ENCODE assay signal across 8 cellular contexts in the genomic region with DNA sequence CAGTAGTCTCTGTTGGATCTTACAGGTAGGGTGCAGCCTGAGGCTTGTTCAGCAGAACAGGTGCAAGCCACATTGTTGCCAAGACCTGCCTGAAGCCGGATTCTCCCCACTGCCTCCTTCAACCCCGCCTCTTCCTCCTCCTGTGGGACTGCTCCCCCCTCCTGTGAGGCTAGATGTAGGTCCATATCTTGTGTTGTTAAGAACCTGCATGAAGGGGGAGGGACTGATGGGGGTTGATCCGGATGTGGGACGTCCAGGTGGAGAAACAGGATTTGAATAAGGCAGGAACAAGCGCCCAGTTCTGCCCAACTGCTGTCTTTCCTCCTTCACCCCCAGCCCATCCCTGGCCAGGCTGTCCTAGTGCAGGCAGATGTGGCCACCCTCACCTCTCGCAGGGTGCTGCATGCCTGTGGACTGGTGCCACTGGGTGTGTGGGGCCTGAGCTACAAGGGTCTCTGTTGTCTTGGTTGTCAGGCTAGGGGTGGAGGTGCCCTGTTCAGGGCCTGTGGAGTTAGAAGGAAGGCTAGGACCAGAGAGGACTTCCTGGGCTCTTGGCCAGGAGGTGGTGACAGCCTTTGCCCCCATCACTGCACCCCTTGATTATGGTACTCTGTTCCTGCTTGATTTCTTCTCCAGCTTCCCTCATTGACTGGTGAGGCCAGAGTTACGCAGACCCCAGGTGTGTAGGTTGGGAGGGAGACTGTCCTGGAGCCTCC. TPM values are rescaled to one million over a fixed set of nuclear protein-coding genes. Genes with fewer than 3 reads are reported as not detected.
DNase-seq lines count a peak whose midpoint lies in the region; ATAC-seq, FAIRE-seq and TF ChIP-seq lines count a peak whose summit lies in the region.

No MANE protein-coding gene starts in this region.

- H4K8ac ChIP-seq in mesenchymal stem cell (ENCODE audit: low read length) = no peak overlapping the region

- no peaks in the 10 kb centered on the region for H3K79me1 ChIP-seq in mesenchymal stem cell (replicated peaks; ENCODE audit: low read length, poor library complexity, severe bottlenecking)

- H3K9me3 ChIP-seq in A549 (no peaks in the 10 kb centered on the region), mesenchymal stem cell (ENCODE audit: control insufficient read depth, low read length) (no peaks in the 10 kb centered on the region)

- POLR2A ChIA-PET in A549 (lab: Yijun Ruan, JAX) = interaction anchor here (0.6 to 2.3 kb wide), 4 partner anchors 12 to 27 kb away, joined by 3 to 19 read pairs (median 7); no protein-coding TSS in a partner anchor

- TF ChIP-seq EP300 in A549 (IDR thresholded peaks at IDR 0.05) (no peak), Ishikawa (IDR thresholded peaks at IDR 0.05; ENCODE audit: borderline replicate concordance) (no peak)

- no peak overlapping the region for H4K91ac ChIP-seq in mesenchymal stem cell (ENCODE audit: low read length)

- H3K4me3 ChIP-seq in A549 (peak overlapping the region; percentile 75), astrocyte of the spinal cord (ENCODE audit: low read depth, low read length) (peak overlapping the region; percentile 76), mesenchymal stem cell (ENCODE audit: insufficient read depth in 1 of 2, low read depth in 1 of 2, low read length in 2 of 2) (peak overlapping the region in 1 of 2 experiments; percentile 82)

- ATAC-seq in A549 (no peak), GM21390 (IDR thresholded peaks at IDR 0.05; ENCODE audit: unreplicated experiment) (no peak)

- CTCF ChIA-PET in A549 (lab: Yijun Ruan, JAX) = interaction anchor here (1.0 to 42.5 kb wide), 4 partner anchors 9 to 929 kb away, joined by 4 to 1730 read pairs (median 18); no protein-coding TSS in a partner anchor

- no peak overlapping the region for H2AK5ac ChIP-seq in mesenchymal stem cell (ENCODE audit: low read length, severe bottlenecking)

- no peak overlapping the region for H2BK15ac ChIP-seq in mesenchymal stem cell (ENCODE audit: low read depth, poor library complexity, severe bottlenecking)

- H2BK12ac ChIP-seq in mesenchymal stem cell (ENCODE audit: low read length in 2 of 2) = no peak overlapping the region

- H3K36me3 ChIP-seq in mesenchymal stem cell (ENCODE audit: control insufficient read depth in 1 of 2, insufficient read depth in 2 of 2, low read depth in 1 of 2, low read length in 2 of 2) = peaks cover 0 to 6% of the 10 kb centered on the region in 2 experiments

- H3K14ac ChIP-seq in mesenchymal stem cell (ENCODE audit: low read length in 2 of 2) = no peak overlapping the region

- 63% methylated on average over 7 of the region's 7 CpGs for WGBS in A549 (ENCODE audit: missing lambda C conversion rate)
- WGBS in mesenchymal stem cell = 89% methylated on average over 5 of the region's 7 CpGs

- peak overlapping the region; percentile 93 for H3K9ac ChIP-seq in mesenchymal stem cell (ENCODE audit: low read length)

- H3K18ac ChIP-seq in mesenchymal stem cell (ENCODE audit: low read depth in 1 of 2, low read length in 2 of 2) = no peak overlapping the region

- no peaks in the 10 kb centered on the region for H3K27me3 ChIP-seq in mesenchymal stem cell (ENCODE audit: control insufficient read depth in 1 of 2, insufficient read depth in 1 of 2, low read length in 2 of 2)

- H3K4me1 ChIP-seq in A549 = peaks cover 34% of the 10 kb centered on the region
- H3K4me1 ChIP-seq in mesenchymal stem cell (ENCODE audit: control insufficient read depth, insufficient read depth, low read depth, low read length) = peaks cover 18% of the 10 kb centered on the region

- FAIRE-seq in A549 (lab: Jason Lieb, UNC) = no peak
- no peak for FAIRE-seq in D721Med (lab: Jason Lieb, UNC)

- no peak for TF ChIP-seq POLR2A in A549 (IDR thresholded peaks at IDR 0.05; ENCODE audit: low read length)

- no peak overlapping the region for H2AFZ ChIP-seq in mesenchymal stem cell (ENCODE audit: low read depth, low read length)

- no peak overlapping the region for H2BK120ac ChIP-seq in mesenchymal stem cell (ENCODE audit: low read depth, low read length)

- TF ChIP-seq RAD21 in A549 (conservative IDR thresholded peaks at IDR 0.05 in 1 of 2, IDR thresholded peaks at IDR 0.05 in 1 of 2) (no peak), Ishikawa (IDR thresholded peaks at IDR 0.05; ENCODE audit: low read depth) (no peak)

- DNase-seq in A549 (ENCODE audit: low read depth in 1 of 2, low spot score in 1 of 2) = peak in 1 of 2 experiments; percentile 73
- DNase-seq in astrocyte of the spinal cord (ENCODE audit: low read depth, low spot score) = no peak
- DNase-seq in mesenchymal stem cell = no peak
- no peak for DNase-seq in D721Med (ENCODE audit: insufficient read length, low spot score)
- DNase-seq in superior temporal gyrus (ENCODE audit: extremely low spot score) = no peak
- no peak for DNase-seq in DMS153 (lab: John Stamatoyannopoulos, UW)

- H2BK5ac ChIP-seq in mesenchymal stem cell (ENCODE audit: low read depth, low read length, poor library complexity, severe bottlenecking) = no peak overlapping the region

- H3K27ac ChIP-seq in A549 (peak overlapping the region; percentile 90 to 95; a peak in 5 of 6 replicates), mesenchymal stem cell (ENCODE audit: low read length, poor library complexity, severe bottlenecking) (no peak overlapping the region)

- no peak overlapping the region for H3K4ac ChIP-seq in mesenchymal stem cell (ENCODE audit: low read depth in 1 of 2, low read length in 2 of 2)

- H3K23ac ChIP-seq in mesenchymal stem cell (ENCODE audit: low read length in 2 of 2) = no peak overlapping the region

- TF ChIP-seq CTCF in A549 (IDR thresholded peaks at IDR 0.05) = no peak
- no peak for TF ChIP-seq CTCF in astrocyte of the spinal cord (IDR thresholded peaks at IDR 0.05; ENCODE audit: low read depth, low read length)
- TF ChIP-seq CTCF in D721Med (IDR thresholded peaks at IDR 0.05; ENCODE audit: insufficient read depth, missing control alignments) = no peak

- in situ Hi-C loops in astrocyte of the spinal cord (cut with HindIII; ENCODE audit: low sequenced_read_pairs) = no loop called here

- H3K4me2 ChIP-seq in A549 (peak overlapping the region; percentile 96), mesenchymal stem cell (ENCODE audit: low read length, poor library complexity, severe bottlenecking) (no peak overlapping the region)

TF ChIP-seq in A549, 52 proteins besides CTCF, POLR2A, EP300 and RAD21 (continues in another document):
- TF ChIP-seq EHF (CRISPR knock-in tag; IDR thresholded peaks at IDR 0.05) = peak; percentile 59; the same call in 1 of the 2 replicates
- TF ChIP-seq FOSL2 (IDR thresholded peaks at IDR 0.05) = no peak
- 0 out of 2 replicates have a peak, but pooled peaks have one; percentile 2 for TF ChIP-seq FOSL2 (CRISPR knock-in tag; IDR thresholded peaks at IDR 0.05)
- no peak for TF ChIP-seq BHLHE40 (IDR thresholded peaks at IDR 0.05; ENCODE audit: low read depth, low read length)
- TF ChIP-seq JUN (IDR thresholded peaks at IDR 0.05) = 0 out of 5 replicates have a peak, but pooled peaks of 1 of the 2 experiments have one; percentile 13

TF ChIP-seq in Ishikawa, 13 proteins besides CTCF, POLR2A, EP300 and RAD21:
- TF ChIP-seq ZBTB7A (IDR thresholded peaks at IDR 0.05; ENCODE audit: low read depth) (no peak), NFIC (IDR thresholded peaks at IDR 0.05) (no peak), FOXM1 (IDR thresholded peaks at IDR 0.05; ENCODE audit: borderline replicate concordance, low read depth) (no peak)
- TF ChIP-seq, protein P1, sequence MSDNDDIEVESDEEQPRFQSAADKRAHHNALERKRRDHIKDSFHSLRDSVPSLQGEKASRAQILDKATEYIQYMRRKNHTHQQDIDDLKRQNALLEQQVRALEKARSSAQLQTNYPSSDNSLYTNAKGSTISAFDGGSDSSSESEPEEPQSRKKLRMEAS (IDR thresholded peaks at IDR 0.05) = peak; percentile 44
- TF ChIP-seq, protein P2, sequence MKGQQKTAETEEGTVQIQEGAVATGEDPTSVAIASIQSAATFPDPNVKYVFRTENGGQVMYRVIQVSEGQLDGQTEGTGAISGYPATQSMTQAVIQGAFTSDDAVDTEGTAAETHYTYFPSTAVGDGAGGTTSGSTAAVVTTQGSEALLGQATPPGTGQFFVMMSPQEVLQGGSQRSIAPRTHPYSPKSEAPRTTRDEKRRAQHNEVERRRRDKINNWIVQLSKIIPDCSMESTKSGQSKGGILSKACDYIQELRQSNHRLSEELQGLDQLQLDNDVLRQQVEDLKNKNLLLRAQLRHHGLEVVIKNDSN (IDR thresholded peaks at IDR 0.05) = no peak

RNA-seq across cellular contexts. Expression of a gene that starts 1.4 kb away (rescaled TPM):
- polyA plus RNA-seq in A549 (2011; rRNA removed) = 81.3 and 89.6 TPM in 2 replicates
- 151 and 315 TPM in 2 replicates for polyA plus RNA-seq in A549 (2012; cell fraction: cytosol; rRNA removed)
- 768 and 886 TPM in 2 replicates for polyA plus RNA-seq in A549 (2012; cell fraction: nucleus; rRNA removed)
- 24.7 to 39.6 TPM (median 28.7 TPM) in 3 replicates for polyA plus RNA-seq in A549 (2017; fragmentation: RNase III; extraction: RNeasy Plus Mini Kit Qiagen cat#74134 plus additional on column Dnase treatment)
- polyA minus RNA-seq in A549 (2011; rRNA and poly(A)+ RNA removed) = 132 and 174 TPM in 2 replicates
- 59.6 TPM for polyA plus RNA-seq in mesenchymal stem cell (2013, experiment 1 of 2)
- 43.8 TPM for polyA plus RNA-seq in mesenchymal stem cell (2013, experiment 2 of 2)

RNA-seq across cellular contexts. Expression of a gene that starts 17.1 kb away (rescaled TPM):
- polyA plus RNA-seq in A549 (2011; rRNA removed) (124 and 141 TPM in 2 replicates), A549 (2017; fragmentation: RNase III; extraction: RNeasy Plus Mini Kit Qiagen cat#74134 plus additional on column Dnase treatment) (81.3 to 87.9 TPM (median 82.6 TPM) in 3 replicates)
- polyA plus RNA-seq in A549 (2012; cell fraction: cytosol; rRNA removed) = 168 and 190 TPM in 2 replicates
- 140 and 145 TPM in 2 replicates for polyA plus RNA-seq in A549 (2012; cell fraction: nucleus; rRNA removed)
- 109 and 119 TPM in 2 replicates for polyA minus RNA-seq in A549 (2011; rRNA and poly(A)+ RNA removed)
- polyA plus RNA-seq in mesenchymal stem cell (2013, experiment 1 of 2) = 38.1 TPM
- 37.4 TPM for polyA plus RNA-seq in mesenchymal stem cell (2013, experiment 2 of 2)

RNA-seq across cellular contexts. Expression of a gene that starts 26.9 kb away (rescaled TPM):
- polyA plus RNA-seq in A549 (2011; rRNA removed) (not detected in 2 replicates), A549 (2017; fragmentation: RNase III; extraction: RNeasy Plus Mini Kit Qiagen cat#74134 plus additional on column Dnase treatment) (not detected in 3 replicates)
- polyA plus RNA-seq in A549 (2012; cell fraction: cytosol; rRNA removed) = not detected in 2 replicates
- polyA plus RNA-seq in A549 (2012; cell fraction: nucleus; rRNA removed) = 0.06 and 0.10 TPM in 2 replicates
- not detected in 2 replicates for polyA minus RNA-seq in A549 (2011; rRNA and poly(A)+ RNA removed)
- 3.3 TPM for polyA plus RNA-seq in mesenchymal stem cell (2013, experiment 1 of 2)
- 3.5 TPM for polyA plus RNA-seq in mesenchymal stem cell (2013, experiment 2 of 2)

RNA-seq across cellular contexts. Expression of a gene that starts 45.9 kb away (rescaled TPM):
- polyA plus RNA-seq in A549 (2011; rRNA removed) = 0.22 and 0.35 TPM in 2 replicates
- 0.44 and 0.53 TPM in 2 replicates for polyA plus RNA-seq in A549 (2012; cell fraction: cytosol; rRNA removed)
- 1.4 and 3.1 TPM in 2 replicates for polyA plus RNA-seq in A549 (2012; cell fraction: nucleus; rRNA removed)
- 0.16 to 0.30 TPM (median 0.29 TPM) in 3 replicates for polyA plus RNA-seq in A549 (2017; fragmentation: RNase III; extraction: RNeasy Plus Mini Kit Qiagen cat#74134 plus additional on column Dnase treatment)
- 0.44 and 0.62 TPM in 2 replicates for polyA minus RNA-seq in A549 (2011; rRNA and poly(A)+ RNA removed)
- 17.3 TPM for polyA plus RNA-seq in mesenchymal stem cell (2013, experiment 1 of 2)
- polyA plus RNA-seq in mesenchymal stem cell (2013, experiment 2 of 2) = 17.8 TPM
